13 cellular contexts compared by ENCODE assay signal in genomic region chr15:72961326-72961725, GRCh38.
"Had no signal": no experiment of that assay in that cellular context is flagged by ENCODE, and none has a peak within 500 bp of the region (broad histone marks: within the 10 kb centered on the region; RNA-seq: fewer than 3 reads in every experiment).

No MANE protein-coding gene starts in this region.

- H3K9me3 ChIP-seq: body of pancreas, esophagus squamous epithelium, psoas muscle, sigmoid colon had no signal

- DNase-seq: activated CD4-positive, alpha-beta T cell treated with anti-CD3 and anti-CD28 coated beads, Interleukin-2, amount 50 U/mL, for 4 hours; activated CD4-positive, CD25-positive, alpha-beta regulatory T cell treated with anti-CD3 and anti-CD28 coated beads, Interleukin-2, amount 50 U/mL, for 72 hours; activated effector memory CD4-positive, alpha-beta T cell treated with Interleukin-2 at 50 U/mL for 16 hours; activated T-cell treated with anti-CD3 and anti-CD28 coated beads, Interleukin-2, amount 50 U/mL, for 24 hours; body of pancreas; esophagus squamous epithelium; foreskin fibroblast; glutamatergic neuron; immature natural killer cell; psoas muscle; sigmoid colon; stimulated activated CD4-positive, alpha-beta T cell treated with anti-CD3 and anti-CD28 coated beads, Interleukin-12 subunit alpha, Interleukin-12 subunit beta, amount 100 ng/mL, for 4 hours; stimulated activated naive CD4-positive, alpha-beta T cell had no signal

- H3K4me1 ChIP-seq: esophagus squamous epithelium, psoas muscle, sigmoid colon had no signal

- H3K27ac ChIP-seq: body of pancreas, esophagus squamous epithelium, psoas muscle, sigmoid colon had no signal

- H3K27me3 ChIP-seq: body of pancreas, sigmoid colon had no signal

- H3K36me3 ChIP-seq: esophagus squamous epithelium, sigmoid colon had no signal

- H3K4me3 ChIP-seq: body of pancreas, esophagus squamous epithelium, psoas muscle, sigmoid colon had no signal
